20 cellular contexts compared by ENCODE assay signal in genomic region chr16:30359871-30360170, GRCh38. TPM values are rescaled to one million over a fixed set of nuclear protein-coding genes. Genes with fewer than 3 reads are reported as not detected.
"Had no signal": no experiment of that assay in that cellular context is flagged by ENCODE, and none has a peak within 500 bp of the region (broad histone marks: within the 10 kb centered on the region; RNA-seq: fewer than 3 reads in every experiment).

No MANE protein-coding gene starts in this region.

- H3K9me3 ChIP-seq: right atrium auricular region, upper lobe of right lung had no signal

- H3K27me3 Mint-ChIP-seq: activated naive CD4-positive, alpha-beta T cell treated with anti-CD3 and anti-CD28 coated beads, Interleukin-2, amount 50 U/mL, for 24 hours; naive B cell had no signal

- DNase-seq: activated CD4-positive, alpha-beta T cell treated with anti-CD3 and anti-CD28 coated beads for 48 hours; amniotic stem cell; brain microvascular endothelial cell; cerebellar nuclear complex; dermis blood vessel endothelial cell; hippocampal formation; left cardiac atrium; naive B cell; stimulated activated CD4-positive, alpha-beta T cell treated with anti-CD3 and anti-CD28 coated beads, Interleukin-1b, Interleukin-23, amount 100 ng/mL, for 48 hours; SW 1271; T-helper 9 cell; upper lobe of right lung had no signal

- H3K4me3 Mint-ChIP-seq: activated naive CD4-positive, alpha-beta T cell treated with anti-CD3 and anti-CD28 coated beads, Interleukin-2, amount 50 U/mL, for 24 hours had no signal

- H3K27ac ChIP-seq: brain microvascular endothelial cell, right atrium auricular region, upper lobe of right lung, VCaP had no signal

- H3K4me3 ChIP-seq: right atrium auricular region, upper lobe of right lung had no signal

- H3K27me3 ChIP-seq: brain microvascular endothelial cell, right atrium auricular region, upper lobe of right lung had no signal

- ATAC-seq: esophagus mucosa, left cardiac atrium, upper lobe of right lung had no signal

- H3K9me3 Mint-ChIP-seq: activated naive CD4-positive, alpha-beta T cell treated with anti-CD3 and anti-CD28 coated beads, Interleukin-2, amount 50 U/mL, for 24 hours; activated T-helper 2 cell treated with anti-CD3 and anti-CD28 coated beads, Interferon-gamma antibody, Interleukin-2, Interleukin-4, amounts not matched to agents 10 μg/mL and 5 μg/mL and 100 μg/mL, durations not matched to agents 14 hours and 24 hours and 36 hours; naive B cell had no signal

- H3K27ac Mint-ChIP-seq: activated T-helper 2 cell treated with anti-CD3 and anti-CD28 coated beads, Interferon-gamma antibody, Interleukin-2, Interleukin-4, amounts not matched to agents 10 μg/mL and 5 μg/mL and 100 μg/mL, durations not matched to agents 14 hours and 24 hours and 36 hours had no signal

RNA-seq across cellular contexts. Expression of gene MYL11, which starts 14.8 kb away (rescaled TPM):
- total RNA-seq: dermis blood vessel endothelial cell, glomerular endothelial cell, left cardiac atrium, lung microvascular endothelial cell, posterior vena cava, right atrium auricular region, upper lobe of right lung had no signal

RNA-seq across cellular contexts. Expression of gene SEPTIN1, which starts 22.5 kb away (rescaled TPM):
- total RNA-seq: dermis blood vessel endothelial cell had no signal
